ENCODE assay signal across 1 cellular context in the genomic region with DNA sequence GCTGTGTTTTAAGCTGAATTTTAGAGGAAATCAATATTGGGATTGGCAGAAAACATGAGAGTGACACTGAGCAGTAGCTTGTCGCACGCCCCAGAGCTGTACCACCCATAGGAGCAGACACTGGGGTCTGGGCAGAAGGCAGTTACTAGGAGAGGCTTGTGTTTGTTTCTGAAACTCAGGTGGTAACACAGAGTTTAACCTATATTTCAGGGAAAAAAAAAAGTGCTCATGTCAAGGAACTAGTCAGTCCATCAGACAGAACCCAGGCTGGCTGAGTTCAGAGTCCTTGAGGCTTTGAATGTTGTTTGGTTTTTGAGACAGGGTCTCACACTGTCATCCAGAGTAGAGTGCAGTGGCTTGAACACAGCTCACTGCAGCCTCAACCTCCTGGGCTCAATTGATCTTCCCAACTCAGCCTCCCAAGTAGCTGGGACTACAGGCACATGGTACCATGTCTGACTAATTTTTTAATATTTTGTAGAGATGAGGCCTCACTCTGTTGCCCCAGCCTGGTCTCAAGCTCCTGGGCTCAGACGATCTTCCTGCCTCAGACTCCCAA.
TF ChIP-seq lines count a peak whose summit lies in the region.

No MANE protein-coding gene starts in this region.

TF ChIP-seq in HepG2, 621 proteins besides CTCF, POLR2A, EP300 and RAD21:
- TF ChIP-seq ERF (CRISPR knock-in tag; IDR thresholded peaks at IDR 0.05): 0 out of 2 replicates have a peak, but pooled peaks have one; percentile 25
- TF ChIP-seq, protein P1, sequence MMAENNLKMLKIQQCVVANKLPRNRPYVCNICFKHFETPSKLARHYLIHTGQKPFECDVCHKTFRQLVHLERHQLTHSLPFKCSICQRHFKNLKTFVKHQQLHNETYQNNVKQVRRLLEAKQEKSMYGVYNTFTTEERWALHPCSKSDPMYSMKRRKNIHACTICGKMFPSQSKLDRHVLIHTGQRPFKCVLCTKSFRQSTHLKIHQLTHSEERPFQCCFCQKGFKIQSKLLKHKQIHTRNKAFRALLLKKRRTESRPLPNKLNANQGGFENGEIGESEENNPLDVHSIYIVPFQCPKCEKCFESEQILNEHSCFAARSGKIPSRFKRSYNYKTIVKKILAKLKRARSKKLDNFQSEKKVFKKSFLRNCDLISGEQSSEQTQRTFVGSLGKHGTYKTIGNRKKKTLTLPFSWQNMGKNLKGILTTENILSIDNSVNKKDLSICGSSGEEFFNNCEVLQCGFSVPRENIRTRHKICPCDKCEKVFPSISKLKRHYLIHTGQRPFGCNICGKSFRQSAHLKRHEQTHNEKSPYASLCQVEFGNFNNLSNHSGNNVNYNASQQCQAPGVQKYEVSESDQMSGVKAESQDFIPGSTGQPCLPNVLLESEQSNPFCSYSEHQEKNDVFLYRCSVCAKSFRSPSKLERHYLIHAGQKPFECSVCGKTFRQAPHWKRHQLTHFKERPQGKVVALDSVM (CRISPR knock-in tag; IDR thresholded peaks at IDR 0.05): peak; percentile 84
- no peak for TF ChIP-seq GZF1 (CRISPR knock-in tag; IDR thresholded peaks at IDR 0.05)
- TF ChIP-seq RXRB (CRISPR knock-in tag; IDR thresholded peaks at IDR 0.05; ENCODE audit: borderline replicate concordance): 0 out of 2 replicates have a peak, but pooled peaks have one; percentile 23
- TF ChIP-seq ZIK1 (CRISPR knock-in tag; IDR thresholded peaks at IDR 0.05; ENCODE audit: borderline replicate concordance, low read depth): 0 out of 2 replicates have a peak, but pooled peaks have one; percentile 48
- 0 out of 2 replicates have a peak, but pooled peaks have one; percentile 30 for TF ChIP-seq NRL (CRISPR knock-in tag; IDR thresholded peaks at IDR 0.05; ENCODE audit: borderline replicate concordance)
- TF ChIP-seq KDM3A (CRISPR knock-in tag; IDR thresholded peaks at IDR 0.05; ENCODE audit: low read depth): no peak
- no peak for TF ChIP-seq ZNF501 (CRISPR knock-in tag; IDR thresholded peaks at IDR 0.05)
- 0 out of 2 replicates have a peak, but pooled peaks have one; percentile 26 for TF ChIP-seq ARID5B (CRISPR knock-in tag; IDR thresholded peaks at IDR 0.05)
- TF ChIP-seq HNF4G (IDR thresholded peaks at IDR 0.05; ENCODE audit: borderline replicate concordance, low read depth, low read length): no peak
- TF ChIP-seq HNF4G (CRISPR knock-in tag; IDR thresholded peaks at IDR 0.05; ENCODE audit: borderline replicate concordance, low read depth): 0 out of 2 replicates have a peak, but pooled peaks have one; percentile 20
- TF ChIP-seq ZFP90 (CRISPR knock-in tag; IDR thresholded peaks at IDR 0.05; ENCODE audit: borderline replicate concordance): no peak
- no peak for TF ChIP-seq PRPF4 (IDR thresholded peaks at IDR 0.05; ENCODE audit: low read depth, low read length, poor library complexity, severe bottlenecking)
- peak; percentile 22; the same call in 1 of the 2 replicates for TF ChIP-seq SALL1 (CRISPR knock-in tag; IDR thresholded peaks at IDR 0.05)
- TF ChIP-seq ZNF362 (CRISPR knock-in tag; IDR thresholded peaks at IDR 0.05; ENCODE audit: borderline replicate concordance): peak; percentile 86; the same call in 1 of the 2 replicates
- TF ChIP-seq ZNF331 (CRISPR knock-in tag; IDR thresholded peaks at IDR 0.05): peak; percentile 45; the same call in 1 of the 2 replicates
- TF ChIP-seq, protein P2, sequence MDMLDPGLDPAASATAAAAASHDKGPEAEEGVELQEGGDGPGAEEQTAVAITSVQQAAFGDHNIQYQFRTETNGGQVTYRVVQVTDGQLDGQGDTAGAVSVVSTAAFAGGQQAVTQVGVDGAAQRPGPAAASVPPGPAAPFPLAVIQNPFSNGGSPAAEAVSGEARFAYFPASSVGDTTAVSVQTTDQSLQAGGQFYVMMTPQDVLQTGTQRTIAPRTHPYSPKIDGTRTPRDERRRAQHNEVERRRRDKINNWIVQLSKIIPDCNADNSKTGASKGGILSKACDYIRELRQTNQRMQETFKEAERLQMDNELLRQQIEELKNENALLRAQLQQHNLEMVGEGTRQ (IDR thresholded peaks at IDR 0.05; ENCODE audit: low read depth, low read length): no peak
- TF ChIP-seq, protein P2 (CRISPR knock-in tag; IDR thresholded peaks at IDR 0.05; ENCODE audit: borderline replicate concordance): peak; percentile 52; the same call in 1 of the 2 replicates
- TF ChIP-seq RARA (CRISPR knock-in tag; IDR thresholded peaks at IDR 0.05): peak; percentile 25; the same call in 1 of the 2 replicates
- TF ChIP-seq, protein P3, sequence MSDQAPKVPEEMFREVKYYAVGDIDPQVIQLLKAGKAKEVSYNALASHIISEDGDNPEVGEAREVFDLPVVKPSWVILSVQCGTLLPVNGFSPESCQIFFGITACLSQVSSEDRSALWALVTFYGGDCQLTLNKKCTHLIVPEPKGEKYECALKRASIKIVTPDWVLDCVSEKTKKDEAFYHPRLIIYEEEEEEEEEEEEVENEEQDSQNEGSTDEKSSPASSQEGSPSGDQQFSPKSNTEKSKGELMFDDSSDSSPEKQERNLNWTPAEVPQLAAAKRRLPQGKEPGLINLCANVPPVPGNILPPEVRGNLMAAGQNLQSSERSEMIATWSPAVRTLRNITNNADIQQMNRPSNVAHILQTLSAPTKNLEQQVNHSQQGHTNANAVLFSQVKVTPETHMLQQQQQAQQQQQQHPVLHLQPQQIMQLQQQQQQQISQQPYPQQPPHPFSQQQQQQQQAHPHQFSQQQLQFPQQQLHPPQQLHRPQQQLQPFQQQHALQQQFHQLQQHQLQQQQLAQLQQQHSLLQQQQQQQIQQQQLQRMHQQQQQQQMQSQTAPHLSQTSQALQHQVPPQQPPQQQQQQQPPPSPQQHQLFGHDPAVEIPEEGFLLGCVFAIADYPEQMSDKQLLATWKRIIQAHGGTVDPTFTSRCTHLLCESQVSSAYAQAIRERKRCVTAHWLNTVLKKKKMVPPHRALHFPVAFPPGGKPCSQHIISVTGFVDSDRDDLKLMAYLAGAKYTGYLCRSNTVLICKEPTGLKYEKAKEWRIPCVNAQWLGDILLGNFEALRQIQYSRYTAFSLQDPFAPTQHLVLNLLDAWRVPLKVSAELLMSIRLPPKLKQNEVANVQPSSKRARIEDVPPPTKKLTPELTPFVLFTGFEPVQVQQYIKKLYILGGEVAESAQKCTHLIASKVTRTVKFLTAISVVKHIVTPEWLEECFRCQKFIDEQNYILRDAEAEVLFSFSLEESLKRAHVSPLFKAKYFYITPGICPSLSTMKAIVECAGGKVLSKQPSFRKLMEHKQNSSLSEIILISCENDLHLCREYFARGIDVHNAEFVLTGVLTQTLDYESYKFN (CRISPR knock-in tag; conservative IDR thresholded peaks at IDR 0.05): peak; percentile 66
- TF ChIP-seq SATB2 (CRISPR knock-in tag; IDR thresholded peaks at IDR 0.05): no peak
- 0 out of 2 replicates have a peak, but pooled peaks have one; percentile 52 for TF ChIP-seq ZNF598 (CRISPR knock-in tag; IDR thresholded peaks at IDR 0.05; ENCODE audit: borderline replicate concordance)
- peak; percentile 45; the same call in 1 of the 2 replicates for TF ChIP-seq ZBTB7B (CRISPR knock-in tag; IDR thresholded peaks at IDR 0.05)
- peak; percentile 63 for TF ChIP-seq ZMYM4 (CRISPR knock-in tag; IDR thresholded peaks at IDR 0.05)
- 0 out of 2 replicates have a peak, but pooled peaks have one; percentile 10 for TF ChIP-seq FOXO1 (CRISPR knock-in tag; IDR thresholded peaks at IDR 0.05)
- TF ChIP-seq BCL3 (CRISPR knock-in tag; IDR thresholded peaks at IDR 0.05): 0 out of 2 replicates have a peak, but pooled peaks have one; percentile 51
- TF ChIP-seq HOXA3 (CRISPR knock-in tag; IDR thresholded peaks at IDR 0.05): 0 out of 2 replicates have a peak, but pooled peaks have one; percentile 2
- peak; percentile 48; the same call in 1 of the 2 replicates for TF ChIP-seq HNF4A (CRISPR knock-in tag; IDR thresholded peaks at IDR 0.05)
- peak; percentile 20; the same call in 1 of the 2 replicates for TF ChIP-seq ZFX (CRISPR knock-in tag; IDR thresholded peaks at IDR 0.05; ENCODE audit: low read depth)
- no peak for TF ChIP-seq ONECUT2 (CRISPR knock-in tag; IDR thresholded peaks at IDR 0.05)
- 0 out of 2 replicates have a peak, but pooled peaks have one; percentile 7 for TF ChIP-seq IKZF5 (CRISPR knock-in tag; IDR thresholded peaks at IDR 0.05)
- peak; percentile 70; the same call in 1 of the 2 replicates for TF ChIP-seq ZMYM3 (CRISPR knock-in tag; IDR thresholded peaks at IDR 0.05)
- no peak for TF ChIP-seq ATM (IDR thresholded peaks at IDR 0.05; ENCODE audit: borderline replicate concordance)
- no peak for TF ChIP-seq NONO (IDR thresholded peaks at IDR 0.05)
- peak; percentile 22; the same call in 1 of the 2 replicates for TF ChIP-seq NONO (CRISPR knock-in tag; conservative IDR thresholded peaks at IDR 0.05)
- 0 out of 2 replicates have a peak, but pooled peaks have one; percentile 26 for TF ChIP-seq ELF3 (CRISPR knock-in tag; IDR thresholded peaks at IDR 0.05)
- TF ChIP-seq ZNF382 (CRISPR knock-in tag; IDR thresholded peaks at IDR 0.05; ENCODE audit: borderline replicate concordance): no peak
- TF ChIP-seq, protein P4, sequence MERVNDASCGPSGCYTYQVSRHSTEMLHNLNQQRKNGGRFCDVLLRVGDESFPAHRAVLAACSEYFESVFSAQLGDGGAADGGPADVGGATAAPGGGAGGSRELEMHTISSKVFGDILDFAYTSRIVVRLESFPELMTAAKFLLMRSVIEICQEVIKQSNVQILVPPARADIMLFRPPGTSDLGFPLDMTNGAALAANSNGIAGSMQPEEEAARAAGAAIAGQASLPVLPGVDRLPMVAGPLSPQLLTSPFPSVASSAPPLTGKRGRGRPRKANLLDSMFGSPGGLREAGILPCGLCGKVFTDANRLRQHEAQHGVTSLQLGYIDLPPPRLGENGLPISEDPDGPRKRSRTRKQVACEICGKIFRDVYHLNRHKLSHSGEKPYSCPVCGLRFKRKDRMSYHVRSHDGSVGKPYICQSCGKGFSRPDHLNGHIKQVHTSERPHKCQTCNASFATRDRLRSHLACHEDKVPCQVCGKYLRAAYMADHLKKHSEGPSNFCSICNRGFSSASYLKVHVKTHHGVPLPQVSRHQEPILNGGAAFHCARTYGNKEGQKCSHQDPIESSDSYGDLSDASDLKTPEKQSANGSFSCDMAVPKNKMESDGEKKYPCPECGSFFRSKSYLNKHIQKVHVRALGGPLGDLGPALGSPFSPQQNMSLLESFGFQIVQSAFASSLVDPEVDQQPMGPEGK (CRISPR knock-in tag; IDR thresholded peaks at IDR 0.05): no peak
